ENCODE assay signal across 8 cellular contexts in the genomic region with DNA sequence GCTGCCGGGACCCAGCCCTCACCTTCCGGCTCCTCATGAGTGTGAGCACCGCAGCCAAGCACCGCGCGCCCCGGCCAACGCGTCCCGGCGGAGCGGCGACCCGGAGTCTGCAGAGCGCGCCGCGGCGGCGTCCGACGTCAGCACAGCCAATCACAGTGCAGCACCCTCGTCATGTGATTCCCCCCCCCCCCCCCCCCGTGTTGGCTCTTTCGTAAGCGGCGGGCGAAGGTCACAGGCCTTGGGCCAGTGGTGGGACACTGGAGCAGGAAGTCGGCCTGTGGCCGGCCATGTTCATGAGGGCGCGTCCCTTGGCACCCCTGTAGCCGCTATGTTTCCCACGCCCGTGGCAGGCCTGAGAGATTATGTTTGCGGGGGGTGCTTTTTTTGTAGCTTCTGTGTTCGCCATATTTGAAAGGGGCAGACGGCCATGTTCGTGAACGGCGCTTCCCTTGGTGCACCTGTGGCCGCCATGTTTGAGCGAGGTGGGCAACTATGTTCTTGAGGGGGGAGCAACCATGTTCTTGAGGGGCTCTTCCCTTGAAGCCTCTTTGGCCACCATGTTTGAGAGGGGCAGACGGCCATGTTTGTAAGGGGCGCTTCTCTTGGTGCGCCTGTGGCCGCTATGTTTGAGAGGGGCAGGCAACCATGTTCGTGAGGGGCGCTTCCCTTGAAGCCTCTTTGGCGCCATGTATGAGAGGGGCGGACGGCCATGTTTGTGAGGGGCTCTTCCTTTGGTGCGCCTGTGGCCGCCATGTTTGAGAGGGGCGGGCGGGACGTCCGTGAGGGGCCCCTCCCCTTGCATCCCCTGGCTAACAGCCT. TPM values are rescaled to one million over a fixed set of nuclear protein-coding genes. Genes with fewer than 3 reads are reported as not detected.
A peak's percentile ranks its signal among the peaks of the same experiment; 100 is the strongest.
DNase-seq lines count a peak whose midpoint lies in the region; ATAC-seq lines count a peak whose summit lies in the region.

Gene C1orf174 (minus strand): TSS at position 123 of the 819 bp plus-strand sequence. CDS start 86 bp downstream, at position 37.

- DNase-seq in Caki2 (ENCODE audit: low read depth) (peak; percentile 98), OCI-M1 (lab: John Stamatoyannopoulos, UW) (peak; percentile 99), activated T-cell treated with anti-CD3 and anti-CD28 coated beads for 24 hours (ENCODE audit: low read depth) (peak; percentile 87), epidermal melanocyte (ENCODE audit: insufficient read length, low spot score) (peak; percentile 89), middle frontal gyrus (ENCODE audit: extremely low spot score, low spot score) (peak; percentile 97)
- peak; percentile 79 to 85 for DNase-seq in stimulated activated CD8-positive, alpha-beta memory T cell treated with anti-CD3 and anti-CD28 coated beads, Interleukin-2, amount 100 ng/mL, for 48 hours (ENCODE audit: low read depth in 2 of 2)

- no peaks in the 10 kb centered on the region for H3K27me3 ChIP-seq in HUES6 (ENCODE audit: control insufficient read depth, insufficient read depth, low read length)

- peak; percentile 61 for ATAC-seq in GM21423 (IDR thresholded peaks at IDR 0.05; ENCODE audit: unreplicated experiment)

- peaks cover 2% of the 10 kb centered on the region; the same call in 1 of the 2 replicates for H3K9me3 ChIP-seq in HUES6 (ENCODE audit: control insufficient read depth, insufficient read depth, low read depth, low read length)

- H3K9ac ChIP-seq in HUES6 (ENCODE audit: low read length): peak within 1 kb of the TSS; percentile 96

- peak within 1 kb of the TSS; percentile 95 for H3K27ac ChIP-seq in HUES6 (ENCODE audit: low read depth, low read length)

- in situ Hi-C loops in Caki2 (cut with HindIII; ENCODE audit: low pct_unique_long_range_greater_than_20kb, low sequenced_read_pairs): no loop called here

- peaks cover 5% of the 10 kb centered on the region for H3K36me3 ChIP-seq in HUES6 (ENCODE audit: control insufficient read depth, insufficient read depth, low read length)

- peak within 1 kb of the TSS; percentile 83 for H3K4me3 ChIP-seq in HUES6 (ENCODE audit: low read depth, low read length)

- peaks cover 14% of the 10 kb centered on the region for H3K4me1 ChIP-seq in HUES6 (ENCODE audit: control insufficient read depth, insufficient read depth, low read length)

RNA-seq across cellular contexts. Expression of gene C1orf174, which starts in this region (rescaled TPM):
- total RNA-seq in Caki2 (2014; rRNA removed; shearing (Covaris generic); ENCODE audit: low replicate concordance): 53.9 and 76.4 TPM in 2 replicates

Comparison
In these comparisons a context has a peak if more than half of its experiments do, and no peak if none do; other contexts are left out.
1. Peak in every context shown above with its lines: DNase-seq, ATAC-seq, H3K4me3 ChIP-seq and H3K27ac ChIP-seq.